ENCODE assay signal across 1 cellular context in genomic region chr17:38673714-38674012, GRCh38.
TF ChIP-seq lines count a peak whose summit lies in the region.

No MANE protein-coding gene starts in this region.

TF ChIP-seq in H1, 55 proteins besides CTCF, POLR2A, EP300 and RAD21 (continued from another document):
- TF ChIP-seq ZNF274 (IDR thresholded peaks at IDR 0.05; ENCODE audit: borderline replicate concordance, extremely low read depth, low read length): no peak
- no peak for TF ChIP-seq POU5F1 (IDR thresholded peaks at IDR 0.05; ENCODE audit: low read depth, low read length)
- 0 out of 2 replicates have a peak, but pooled peaks have one; percentile 31 for TF ChIP-seq RBBP5 (IDR thresholded peaks at IDR 0.05; ENCODE audit: borderline replicate concordance, low read depth, low read length)
- no peak for TF ChIP-seq POLR2AphosphoS5 (IDR thresholded peaks at IDR 0.05; ENCODE audit: low read depth, low read length)
- no peak for TF ChIP-seq SP4 (IDR thresholded peaks at IDR 0.05; ENCODE audit: low read length)
- TF ChIP-seq CHD1 (IDR thresholded peaks at IDR 0.05; ENCODE audit: low read depth, low read length): no peak
- TF ChIP-seq FOSL1 (IDR thresholded peaks at IDR 0.05; ENCODE audit: insufficient read depth, low read depth, low read length): no peak
- peak; percentile 48 for TF ChIP-seq SUZ12 (IDR thresholded peaks at IDR 0.05; ENCODE audit: low read length)
- TF ChIP-seq CREB1 (IDR thresholded peaks at IDR 0.05): no peak
- TF ChIP-seq JUND (IDR thresholded peaks at IDR 0.05; ENCODE audit: low read length): no peak
- TF ChIP-seq SAP30 (IDR thresholded peaks at IDR 0.05; ENCODE audit: insufficient read depth, insufficient replicate concordance, low read length): no peak
